In genomic region chr5:74007193-74007592, GRCh38 we compare ENCODE assay signal across 9 cellular contexts.
"Had no signal": no experiment of that assay in that cellular context is flagged by ENCODE, and none has a peak within 500 bp of the region (broad histone marks: within the 10 kb centered on the region; RNA-seq: fewer than 3 reads in every experiment).

No MANE protein-coding gene starts in this region.

- H2AFZ ChIP-seq: GM23248, GM23338 had no signal

- H3K27ac ChIP-seq: GM23248 had no signal

- H3K4me1 ChIP-seq: HAP-1 had no signal

- H3K9me3 ChIP-seq: HAP-1 had no signal

- ATAC-seq: GM23338, HCT116 had no signal

- H3K9ac ChIP-seq: GM23248 had no signal

- DNase-seq: GM23248, GOT3, H7, H9, HCEC 1CT, HFFc6 had no signal

- H3K4me3 ChIP-seq: GM23248, GM23338, HAP-1 had no signal

- H3K36me3 ChIP-seq: HAP-1 had no signal

- H3K4me2 ChIP-seq: GM23338 had no signal
